Comparison of ENCODE assay signal across 26 cellular contexts in the genomic region with DNA sequence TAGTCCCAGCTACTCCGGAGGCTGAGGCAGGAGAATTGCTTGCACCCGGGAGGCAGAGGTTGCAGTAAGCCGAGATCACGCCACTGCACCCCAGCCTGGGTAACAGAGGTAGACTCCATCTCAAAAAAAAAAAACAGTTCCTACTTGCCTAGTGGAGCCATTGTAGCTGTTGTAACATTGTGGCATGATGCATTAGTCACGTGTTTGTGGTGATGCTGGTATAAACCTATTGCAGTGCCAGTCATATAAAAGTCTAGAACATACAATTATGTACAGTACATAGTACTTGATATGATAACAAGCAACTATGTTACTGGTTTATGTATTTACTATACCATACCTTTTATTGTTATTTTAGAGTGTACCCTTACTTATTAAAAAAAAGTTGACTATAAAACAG. TPM values are rescaled to one million over a fixed set of nuclear protein-coding genes. Genes with fewer than 3 reads are reported as not detected.
"Had no signal": no experiment of that assay in that cellular context is flagged by ENCODE, and none has a peak within 500 bp of the region (broad histone marks: within the 10 kb centered on the region; RNA-seq: fewer than 3 reads in every experiment).

No MANE protein-coding gene starts in this region.

- H3K27ac Mint-ChIP-seq: naive thymus-derived CD4-positive, alpha-beta T cell; nephron; neural progenitor cell; progenitor cell of endocrine pancreas had no signal

- ATAC-seq: esophagus mucosa; heart right ventricle; left cardiac atrium; left lung; naive thymus-derived CD4-positive, alpha-beta T cell; right lobe of liver had no signal

- H3K9me3 Mint-ChIP-seq: nephron had no signal

- H3K4me3 Mint-ChIP-seq: naive thymus-derived CD4-positive, alpha-beta T cell; nephron; neural progenitor cell had no signal

- H3K4me1 ChIP-seq: neural progenitor cell, parathyroid adenoma had no signal

- H3K27ac ChIP-seq: dorsolateral prefrontal cortex, epithelial cell of prostate, heart right ventricle, left lung, neural progenitor cell, parathyroid adenoma, right lobe of liver, testis, tibial artery, upper lobe of left lung had no signal

- H3K27me3 ChIP-seq: dorsolateral prefrontal cortex, heart right ventricle, left lung, neural progenitor cell, right lobe of liver, testis, tibial artery, upper lobe of left lung had no signal

- H3K4me1 Mint-ChIP-seq: neural progenitor cell had no signal

- DNase-seq: dorsolateral prefrontal cortex; effector CD4-positive, alpha-beta T cell; foreskin fibroblast; glutamatergic neuron; heart right ventricle; hippocampal formation; left cardiac atrium; left lung; mesendoderm; midbrain; naive thymus-derived CD4-positive, alpha-beta T cell; right lobe of liver; small intestine; stimulated activated CD4-positive, alpha-beta T cell treated with anti-CD3 and anti-CD28 coated beads, Interleukin-15, amount 100 ng/mL, for 24 hours; stimulated activated CD4-positive, alpha-beta T cell treated with anti-CD3 and anti-CD28 coated beads, Interleukin-2, amount 100 ng/mL, for 48 hours; stimulated activated naive CD4-positive, alpha-beta T cell; substantia nigra; testis; tibial artery; upper lobe of left lung had no signal

- H3K27me3 Mint-ChIP-seq: naive thymus-derived CD4-positive, alpha-beta T cell; progenitor cell of endocrine pancreas had no signal

RNA-seq across cellular contexts. Expression of gene GBP3, which starts 46.4 kb away (rescaled TPM):
- total RNA-seq: progenitor cell of endocrine pancreas had no signal
